ENCODE assay signal across 1 cellular context in the genomic region with DNA sequence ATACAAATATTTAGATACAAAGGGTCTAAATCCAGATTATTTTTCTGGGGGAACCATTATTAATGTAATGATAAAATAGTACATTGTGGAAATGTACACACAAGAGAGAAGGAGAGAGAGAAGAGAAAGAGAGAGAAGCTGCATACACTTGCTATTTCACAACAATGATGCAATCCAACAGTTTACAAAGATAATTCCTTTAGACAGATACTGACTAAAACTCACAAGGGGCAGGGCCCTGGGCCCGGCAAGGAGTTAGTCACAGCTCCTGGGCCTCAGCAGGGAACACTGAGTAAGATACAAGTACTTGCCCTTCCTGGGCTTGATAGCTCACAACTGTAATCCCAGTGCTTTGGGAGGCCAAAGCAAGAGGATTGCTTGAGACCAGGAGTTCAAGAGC.
A peak's percentile ranks its signal among the peaks of the same experiment; 100 is the strongest.
TF ChIP-seq lines count a peak whose summit lies in the region.
"Not testable (repeated sequence)": the region's sequence is repeated elsewhere in the genome, so short reads cannot be mapped to it uniquely, and the experiment has no call there.

No MANE protein-coding gene starts in this region.

TF ChIP-seq in K562, 482 proteins besides CTCF, POLR2A, EP300 and RAD21 (continued from another document):
- peak; percentile 58; the same call in 1 of the 2 replicates for TF ChIP-seq JUND (IDR thresholded peaks at IDR 0.05; ENCODE audit: borderline replicate concordance, low read depth, low read length)
- not testable (repeated sequence) for TF ChIP-seq JUND (tag; IDR thresholded peaks at IDR 0.05; ENCODE audit: borderline replicate concordance, low read depth, low read length)
- TF ChIP-seq, protein P1, sequence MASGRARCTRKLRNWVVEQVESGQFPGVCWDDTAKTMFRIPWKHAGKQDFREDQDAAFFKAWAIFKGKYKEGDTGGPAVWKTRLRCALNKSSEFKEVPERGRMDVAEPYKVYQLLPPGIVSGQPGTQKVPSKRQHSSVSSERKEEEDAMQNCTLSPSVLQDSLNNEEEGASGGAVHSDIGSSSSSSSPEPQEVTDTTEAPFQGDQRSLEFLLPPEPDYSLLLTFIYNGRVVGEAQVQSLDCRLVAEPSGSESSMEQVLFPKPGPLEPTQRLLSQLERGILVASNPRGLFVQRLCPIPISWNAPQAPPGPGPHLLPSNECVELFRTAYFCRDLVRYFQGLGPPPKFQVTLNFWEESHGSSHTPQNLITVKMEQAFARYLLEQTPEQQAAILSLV (tag; IDR thresholded peaks at IDR 0.05) = peak; percentile 78
- TF ChIP-seq, protein P2, sequence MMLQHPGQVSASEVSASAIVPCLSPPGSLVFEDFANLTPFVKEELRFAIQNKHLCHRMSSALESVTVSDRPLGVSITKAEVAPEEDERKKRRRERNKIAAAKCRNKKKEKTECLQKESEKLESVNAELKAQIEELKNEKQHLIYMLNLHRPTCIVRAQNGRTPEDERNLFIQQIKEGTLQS (IDR thresholded peaks at IDR 0.05) = peak; percentile 94
- TF ChIP-seq, protein P2 (CRISPR knock-in tag; conservative IDR thresholded peaks at IDR 0.05) = not testable (repeated sequence)
- TF ChIP-seq SOX6 (IDR thresholded peaks at IDR 0.05) = 0 out of 2 replicates have a peak, but pooled peaks have one; percentile 25
- peak; percentile 93 for TF ChIP-seq CEBPB (tag; IDR thresholded peaks at IDR 0.05)
- TF ChIP-seq, protein P3, sequence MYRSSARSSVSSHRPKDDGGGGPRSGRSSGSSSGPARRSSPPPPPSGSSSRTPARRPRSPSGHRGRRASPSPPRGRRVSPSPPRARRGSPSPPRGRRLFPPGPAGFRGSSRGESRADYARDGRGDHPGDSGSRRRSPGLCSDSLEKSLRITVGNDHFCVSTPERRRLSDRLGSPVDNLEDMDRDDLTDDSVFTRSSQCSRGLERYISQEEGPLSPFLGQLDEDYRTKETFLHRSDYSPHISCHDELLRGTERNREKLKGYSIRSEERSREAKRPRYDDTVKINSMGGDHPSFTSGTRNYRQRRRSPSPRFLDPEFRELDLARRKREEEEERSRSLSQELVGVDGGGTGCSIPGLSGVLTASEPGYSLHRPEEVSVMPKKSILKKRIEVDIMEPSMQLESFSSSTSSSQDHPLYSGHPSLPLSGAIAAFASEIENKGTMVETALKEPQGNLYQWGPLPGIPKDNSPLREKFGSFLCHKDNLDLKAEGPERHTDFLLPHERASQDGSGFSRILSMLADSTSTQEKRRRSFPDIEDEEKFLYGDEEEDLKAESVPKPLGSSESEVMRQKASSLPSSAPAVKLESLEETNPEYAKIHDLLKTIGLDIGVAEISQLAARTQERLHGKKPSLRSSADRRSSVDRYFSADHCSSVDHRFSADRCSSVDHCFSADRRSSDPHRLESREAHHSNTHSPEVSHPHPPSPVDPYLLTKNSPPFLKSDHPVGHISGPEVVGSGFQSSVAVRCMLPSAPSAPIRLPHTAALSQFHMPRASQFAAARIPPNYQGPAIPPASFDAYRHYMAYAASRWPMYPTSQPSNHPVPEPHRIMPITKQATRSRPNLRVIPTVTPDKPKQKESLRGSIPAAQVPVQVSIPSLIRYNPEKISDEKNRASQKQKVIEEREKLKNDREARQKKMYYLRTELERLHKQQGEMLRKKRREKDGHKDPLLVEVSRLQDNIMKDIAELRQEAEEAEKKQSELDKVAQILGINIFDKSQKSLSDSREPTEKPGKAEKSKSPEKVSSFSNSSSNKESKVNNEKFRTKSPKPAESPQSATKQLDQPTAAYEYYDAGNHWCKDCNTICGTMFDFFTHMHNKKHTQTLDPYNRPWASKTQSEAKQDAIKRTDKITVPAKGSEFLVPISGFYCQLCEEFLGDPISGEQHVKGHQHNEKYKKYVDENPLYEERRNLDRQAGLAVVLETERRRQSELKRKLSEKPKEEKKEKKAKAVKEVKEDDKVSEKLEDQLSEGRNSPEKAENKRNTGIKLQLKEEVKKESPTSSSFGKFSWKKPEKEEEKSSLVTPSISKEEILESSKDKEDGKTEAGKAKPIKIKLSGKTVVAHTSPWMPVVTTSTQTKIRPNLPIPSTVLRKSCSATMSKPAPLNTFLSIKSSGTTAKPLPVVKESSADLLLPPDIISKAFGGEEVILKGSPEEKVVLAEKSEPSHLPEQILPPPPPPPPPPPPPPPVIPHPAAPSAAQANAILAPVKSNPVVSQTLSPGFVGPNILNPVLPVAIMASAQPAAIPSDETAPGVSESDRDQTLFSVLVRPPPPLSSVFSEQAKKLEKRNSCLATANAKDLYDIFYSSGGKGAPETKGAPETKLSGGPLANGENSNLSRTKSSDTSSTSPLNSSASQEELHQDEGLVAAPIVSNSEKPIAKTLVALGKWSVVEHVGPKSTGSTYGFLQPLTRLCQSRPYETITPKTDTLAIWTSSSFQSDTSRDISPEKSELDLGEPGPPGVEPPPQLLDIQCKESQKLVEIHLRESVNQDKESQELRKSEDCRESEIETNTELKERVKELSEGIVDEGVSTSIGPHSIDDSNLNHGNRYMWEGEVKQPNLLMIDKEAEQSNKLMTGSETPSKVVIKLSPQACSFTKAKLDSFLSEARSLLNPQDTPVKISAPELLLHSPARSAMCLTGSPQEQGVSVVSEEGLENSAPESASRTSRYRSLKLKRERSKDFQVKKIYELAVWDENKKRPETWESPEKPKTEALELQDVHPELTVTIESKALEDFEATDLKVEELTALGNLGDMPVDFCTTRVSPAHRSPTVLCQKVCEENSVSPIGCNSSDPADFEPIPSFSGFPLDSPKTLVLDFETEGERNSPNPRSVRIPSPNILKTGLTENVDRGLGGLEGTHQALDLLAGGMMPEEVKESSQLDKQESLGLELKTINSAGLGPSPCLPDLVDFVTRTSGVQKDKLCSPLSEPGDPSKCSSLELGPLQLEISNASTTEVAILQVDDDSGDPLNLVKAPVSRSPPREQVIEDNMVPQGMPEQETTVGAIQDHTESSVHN (IDR thresholded peaks at IDR 0.05; ENCODE audit: borderline replicate concordance in 1 of 2, low read depth in 1 of 2) = 0 out of 4 replicates have a peak, but pooled peaks of 1 of the 2 experiments have one; percentile 31
- peak; percentile 57; the same call in 1 of the 2 replicates for TF ChIP-seq ZSCAN32 (CRISPR knock-in tag; IDR thresholded peaks at IDR 0.05)
- TF ChIP-seq ARID1B (IDR thresholded peaks at IDR 0.05) = peak; percentile 40; the same call in 1 of the 2 replicates
- TF ChIP-seq MEIS2 (IDR thresholded peaks at IDR 0.05; ENCODE audit: partially characterized antibody) = peak; percentile 20
- TF ChIP-seq, protein P4, sequence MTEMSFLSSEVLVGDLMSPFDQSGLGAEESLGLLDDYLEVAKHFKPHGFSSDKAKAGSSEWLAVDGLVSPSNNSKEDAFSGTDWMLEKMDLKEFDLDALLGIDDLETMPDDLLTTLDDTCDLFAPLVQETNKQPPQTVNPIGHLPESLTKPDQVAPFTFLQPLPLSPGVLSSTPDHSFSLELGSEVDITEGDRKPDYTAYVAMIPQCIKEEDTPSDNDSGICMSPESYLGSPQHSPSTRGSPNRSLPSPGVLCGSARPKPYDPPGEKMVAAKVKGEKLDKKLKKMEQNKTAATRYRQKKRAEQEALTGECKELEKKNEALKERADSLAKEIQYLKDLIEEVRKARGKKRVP (CRISPR knock-in tag; IDR thresholded peaks at IDR 0.05) = peak; percentile 87
- peak; percentile 75 for TF ChIP-seq CEBPG (CRISPR knock-in tag; IDR thresholded peaks at IDR 0.05)
- TF ChIP-seq CEBPG (tag; conservative IDR thresholded peaks at IDR 0.05 in 1 of 2, IDR thresholded peaks at IDR 0.05 in 1 of 2) = peak; percentile 96 to 97
- TF ChIP-seq ATF7 (IDR thresholded peaks at IDR 0.05) = peak; percentile 85
- peak; percentile 54 to 67; a peak in 2 of 4 replicates for TF ChIP-seq TRIM24 (IDR thresholded peaks at IDR 0.05)
